In genomic region chr1:226611301-226611700, GRCh38 we compare ENCODE assay signal across 1 cellular context.
TF ChIP-seq lines count a peak whose summit lies in the region.

No MANE protein-coding gene starts in this region.

TF ChIP-seq in H1, 55 proteins besides CTCF, POLR2A, EP300 and RAD21 (continued from another document):
- TF ChIP-seq USF2 (IDR thresholded peaks at IDR 0.05; ENCODE audit: low read length), result no peak
- TF ChIP-seq CHD1 (IDR thresholded peaks at IDR 0.05; ENCODE audit: low read depth, low read length), result no peak
